ENCODE assay signal across 23 cellular contexts in the genomic region with DNA sequence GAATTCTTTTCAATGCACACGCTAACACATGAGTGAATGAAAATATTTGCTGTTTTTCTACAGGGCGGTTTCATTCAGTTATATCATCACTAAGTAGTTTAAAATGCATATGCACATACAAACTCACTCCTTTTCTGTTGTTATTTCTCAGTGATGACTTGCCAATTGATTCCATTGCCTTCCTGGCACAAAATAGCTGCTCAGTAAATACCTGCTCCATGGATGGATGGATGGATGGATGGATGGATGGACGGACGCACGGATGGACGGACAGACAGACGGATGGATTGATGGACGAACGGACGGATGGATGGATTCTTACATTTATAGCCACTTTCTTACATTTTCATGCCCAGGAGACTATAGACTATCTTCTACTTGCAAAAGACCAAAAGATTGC. TPM values are rescaled to one million over a fixed set of nuclear protein-coding genes. Genes with fewer than 3 reads are reported as not detected.
A peak's percentile ranks its signal among the peaks of the same experiment; 100 is the strongest.
DNase-seq lines count a peak whose midpoint lies in the region; ATAC-seq and TF ChIP-seq lines count a peak whose summit lies in the region.
"Had no signal": no experiment of that assay in that cellular context is flagged by ENCODE, and none has a peak within 500 bp of the region (broad histone marks: within the 10 kb centered on the region; RNA-seq: fewer than 3 reads in every experiment).

No MANE protein-coding gene starts in this region.

- no peaks in the 10 kb centered on the region for H3K27me3 Mint-ChIP-seq in activated CD4-positive, alpha-beta T cell treated with anti-CD3 and anti-CD28 coated beads, Interleukin-2, amount 10 ng/mL, durations not matched to agents 24 days and 14 days
- no peaks in the 10 kb centered on the region for H3K27me3 Mint-ChIP-seq in CD4-positive, alpha-beta T cell
- peaks cover 38% of the 10 kb centered on the region for H3K27me3 Mint-ChIP-seq in chondrocyte (ENCODE audit: low read depth)

- BruUV-seq in PC-3 (replicated peaks; lab: Mats Ljungman, UMichigan), result no TSS peak
- no TSS peak for BruUV-seq in A673 (replicated peaks; lab: Mats Ljungman, UMichigan)

- TF ChIP-seq CTCF in CD4-positive, alpha-beta T cell (IDR thresholded peaks at IDR 0.05), result no peak
- TF ChIP-seq CTCF in PC-3 (conservative IDR thresholded peaks at IDR 0.05; ENCODE audit: low read depth, low read length) (no peak), chondrocyte (IDR thresholded peaks at IDR 0.05) (no peak), A673 (conservative IDR thresholded peaks at IDR 0.05; ENCODE audit: low read depth, low read length) (no peak), esophagus muscularis mucosa (IDR thresholded peaks at IDR 0.05) (no peak)

- H3K27ac Mint-ChIP-seq in activated CD4-positive, alpha-beta T cell treated with anti-CD3 and anti-CD28 coated beads, Interleukin-2, amount 10 ng/mL, durations not matched to agents 24 days and 14 days, result peak overlapping the region; percentile 84
- H3K27ac Mint-ChIP-seq in CD4-positive, alpha-beta T cell, result peak overlapping the region; percentile 72
- no peak overlapping the region for H3K27ac Mint-ChIP-seq in chondrocyte (ENCODE audit: unreplicated experiment)
- H3K27ac Mint-ChIP-seq: GM23338 had no signal

- 0 out of 2 replicates have a peak overlapping the region, but pooled peaks have one; percentile 9 for H2AFZ ChIP-seq in PC-3 (ENCODE audit: low read length)

- H4K20me1 ChIP-seq in PC-3 (ENCODE audit: low read length), result no peaks in the 10 kb centered on the region

- DNase-seq in activated CD4-positive, alpha-beta T cell treated with anti-CD3 and anti-CD28 coated beads, Interleukin-2, amount 10 ng/mL, durations not matched to agents 24 days and 14 days, result no peak
- no peak for DNase-seq in activated CD4-positive, alpha-beta T cell treated with anti-CD3 and anti-CD28 coated beads for 48 hours
- no peak for DNase-seq in CD4-positive, alpha-beta T cell
- no peak for DNase-seq in PC-3
- peak; percentile 12 for DNase-seq in chondrocyte (ENCODE audit: low spot score)
- no peak for DNase-seq in A673 (ENCODE audit: low spot score)
- no peak for DNase-seq in esophagus muscularis mucosa (ENCODE audit: extremely low spot score)
- DNase-seq: BE2C; Caco-2; DMS 273 treated with DMSO at 0.1 percent for 48 hours; DND-41; IMR-90; NCI-H1105; NCI-H146; NCI-H2029; NCI-H226; NCI-H510A treated with DMSO at 0.1 percent for 48 hours; NCI-H774; NK-92 treated with Interleukin-12 subunit alpha and Interleukin-12 subunit beta, amount 100 ng/mL, for 24 hours; SJCRH30 had no signal

- no peaks in the 10 kb centered on the region for H3K27me3 ChIP-seq in CD4-positive, alpha-beta T cell (ENCODE audit: control insufficient read depth, insufficient read depth, low read length)
- H3K27me3 ChIP-seq in PC-3 (ENCODE audit: low read length) (no peaks in the 10 kb centered on the region), A673 (replicated peaks; ENCODE audit: insufficient read depth, low read depth, low read length, poor library complexity) (peaks cover 18% of the 10 kb centered on the region), esophagus muscularis mucosa (peaks cover 0 to 47% (median 0%) of the 10 kb centered on the region in 4 donors)
- H3K27me3 ChIP-seq: SJCRH30 had no signal

- H3K9ac ChIP-seq in PC-3 (ENCODE audit: low read length), result no peak overlapping the region

- H3K4me3 Mint-ChIP-seq in activated CD4-positive, alpha-beta T cell treated with anti-CD3 and anti-CD28 coated beads, Interleukin-2, amount 10 ng/mL, durations not matched to agents 24 days and 14 days, result peak overlapping the region; percentile 59
- H3K4me3 Mint-ChIP-seq in CD4-positive, alpha-beta T cell, result no peak overlapping the region
- H3K4me3 Mint-ChIP-seq in chondrocyte (ENCODE audit: unreplicated experiment), result no peak overlapping the region
- H3K4me3 Mint-ChIP-seq: GM23338 had no signal

- H3F3A ChIP-seq in PC-3 (ENCODE audit: low read length, unreplicated experiment), result no peaks in the 10 kb centered on the region

- peaks cover 65% of the 10 kb centered on the region for H3K4me1 Mint-ChIP-seq in activated CD4-positive, alpha-beta T cell treated with anti-CD3 and anti-CD28 coated beads, Interleukin-2, amount 10 ng/mL, durations not matched to agents 24 days and 14 days
- H3K4me1 Mint-ChIP-seq in CD4-positive, alpha-beta T cell (ENCODE audit: low read depth), result peaks cover 53% of the 10 kb centered on the region
- H3K4me1 Mint-ChIP-seq in chondrocyte (ENCODE audit: low read depth), result peaks cover 4% of the 10 kb centered on the region

- TF ChIP-seq EP300 in esophagus muscularis mucosa (IDR thresholded peaks at IDR 0.05), result no peak

- ATAC-seq in CD4-positive, alpha-beta T cell (ENCODE audit: poor library complexity), result no peak
- no peak for ATAC-seq in PC-3
- ATAC-seq in HG03469 (IDR thresholded peaks at IDR 0.05; ENCODE audit: unreplicated experiment), result no peak
- ATAC-seq: GM23338 had no signal

- H3K4me3 ChIP-seq in PC-3 (ENCODE audit: low read length) (no peak overlapping the region), A673 (ENCODE audit: low read depth, low read length, poor library complexity, severe bottlenecking) (no peak overlapping the region), esophagus muscularis mucosa (no peak overlapping the region)
- H3K4me3 ChIP-seq: GM23338, HAP-1, SJCRH30 had no signal

- no peak for TF ChIP-seq POLR2A in esophagus muscularis mucosa (IDR thresholded peaks at IDR 0.05; ENCODE audit: low read depth)

- H3K36me3 ChIP-seq in PC-3 (ENCODE audit: low read depth, low read length) (no peaks in the 10 kb centered on the region), A673 (ENCODE audit: insufficient read depth, low read length, poor library complexity, severe bottlenecking) (no peaks in the 10 kb centered on the region), esophagus muscularis mucosa (no peaks in the 10 kb centered on the region)
- H3K36me3 ChIP-seq: BE2C, HAP-1, SJCRH30 had no signal

- H3K36me3 Mint-ChIP-seq in activated CD4-positive, alpha-beta T cell treated with anti-CD3 and anti-CD28 coated beads, Interleukin-2, amount 10 ng/mL, durations not matched to agents 24 days and 14 days (ENCODE audit: low read depth), result no peaks in the 10 kb centered on the region
- H3K36me3 Mint-ChIP-seq in CD4-positive, alpha-beta T cell (ENCODE audit: low read depth), result no peaks in the 10 kb centered on the region
- no peaks in the 10 kb centered on the region for H3K36me3 Mint-ChIP-seq in chondrocyte (ENCODE audit: low read depth)

- no peak overlapping the region for H3K27ac ChIP-seq in CD4-positive, alpha-beta T cell (ENCODE audit: low read depth, low read length)
- H3K27ac ChIP-seq in PC-3 (ENCODE audit: low read length) (0 out of 2 replicates have a peak overlapping the region, but pooled peaks have one; percentile 7), A673 (ENCODE audit: low read depth, low read length, poor library complexity, severe bottlenecking) (no peak overlapping the region), esophagus muscularis mucosa (replicated peaks in 1 of 4) (no peak overlapping the region)
- H3K27ac ChIP-seq: SJCRH30 had no signal

- POLR2A ChIA-PET in CD4-positive, alpha-beta T cell (lab: Charles Lee), result interaction anchor here (1.3 to 1.4 kb wide), 2 partner anchors 10 to 229 kb away, joined by 3 to 4 read pairs; a partner anchor contains a TSS
- POLR2A ChIA-PET in PC-3 (lab: Charles Lee; ENCODE audit: unreplicated experiment), result no interaction called here
- POLR2A ChIA-PET in A673 (lab: Charles Lee; ENCODE audit: low non-redundant PET), result no interaction called here

- CTCF ChIA-PET in CD4-positive, alpha-beta T cell (lab: Charles Lee), result interaction anchor here (1.9 kb wide), 1 partner anchor 119 kb away, joined by 4 read pairs; no protein-coding TSS in a partner anchor
- CTCF ChIA-PET in PC-3 (lab: Charles Lee) (interaction anchor here (0.6 kb wide), 1 partner anchor 14 kb away, joined by 4 read pairs; no protein-coding TSS in a partner anchor), A673 (lab: Charles Lee) (no interaction called here)

- H3K79me2 ChIP-seq in PC-3 (ENCODE audit: low read length), result no peaks in the 10 kb centered on the region

- H3K9me2 ChIP-seq in PC-3 (replicated peaks; ENCODE audit: low read length), result no peaks in the 10 kb centered on the region

- peak overlapping the region; percentile 53; the same call in 1 of the 2 replicates for H3K4me2 ChIP-seq in PC-3 (ENCODE audit: low read length)
- H3K4me2 ChIP-seq: GM23338 had no signal

- H3K9me3 ChIP-seq in CD4-positive, alpha-beta T cell (ENCODE audit: control insufficient read depth, low read length), result no peaks in the 10 kb centered on the region
- no peaks in the 10 kb centered on the region for H3K9me3 ChIP-seq in PC-3 (ENCODE audit: low read length)
- H3K9me3 ChIP-seq in A673 (ENCODE audit: low read depth, low read length, poor library complexity, severe bottlenecking), result no peaks in the 10 kb centered on the region
- H3K9me3 ChIP-seq in esophagus muscularis mucosa, result no peaks in the 10 kb centered on the region
- H3K9me3 ChIP-seq: BE2C, Caco-2, HAP-1, SJCRH30 had no signal

- peaks cover 3% of the 10 kb centered on the region for H3K9me3 Mint-ChIP-seq in activated CD4-positive, alpha-beta T cell treated with anti-CD3 and anti-CD28 coated beads, Interleukin-2, amount 10 ng/mL, durations not matched to agents 24 days and 14 days
- H3K9me3 Mint-ChIP-seq in CD4-positive, alpha-beta T cell, result no peaks in the 10 kb centered on the region
- no peaks in the 10 kb centered on the region for H3K9me3 Mint-ChIP-seq in chondrocyte (ENCODE audit: low read depth)
- H3K9me3 Mint-ChIP-seq: GM23338 had no signal

- H3K4me1 ChIP-seq in PC-3 (ENCODE audit: insufficient read depth, low read length) (peaks cover 24% of the 10 kb centered on the region), A673 (ENCODE audit: insufficient read depth, low read length, poor library complexity, severe bottlenecking) (no peaks in the 10 kb centered on the region), esophagus muscularis mucosa (no peaks in the 10 kb centered on the region)
- H3K4me1 ChIP-seq: BE2C, HAP-1 had no signal

- intact Hi-C loops in activated CD4-positive, alpha-beta T cell treated with anti-CD3 and anti-CD28 coated beads, Interleukin-2, amount 10 ng/mL, durations not matched to agents 24 days and 14 days (cut with micrococcal nuclease), result loop anchor here (10.0 kb wide), 1 partner anchor 251 kb away; no protein-coding TSS in a partner anchor
- intact Hi-C loops in CD4-positive, alpha-beta T cell (cut with DNase I, micrococcal nuclease), result loop anchor here in 1 of 2 experiments (10.0 kb wide), 1 partner anchor 231 kb away; a partner anchor contains a TSS
- intact Hi-C loops in PC-3 (cut with micrococcal nuclease) (no loop called here), A673 (cut with micrococcal nuclease; ENCODE audit: unreplicated experiment) (no loop called here), esophagus muscularis mucosa (cut with DNase I) (no loop called here)

- WGBS in esophagus muscularis mucosa, result 86% methylated on average over 10 of the region's 10 CpGs

RNA-seq across cellular contexts. Expression of a gene that starts 23.7 kb away (rescaled TPM):
- total RNA-seq in activated CD4-positive, alpha-beta T cell treated with anti-CD3 and anti-CD28 coated beads, Interleukin-2, amount 10 ng/mL, durations not matched to agents 24 days and 14 days, result 54.5 and 55.8 TPM in 2 replicates
- total RNA-seq in CD4-positive, alpha-beta T cell, result 1 to 10 TPM; 4.9 to 5.6 TPM
- total RNA-seq in PC-3 (2014; rRNA removed) (10.0 and 10.9 TPM in 2 replicates), chondrocyte (7.6 to 13.4 TPM (median 8.2 TPM) in 3 replicates), A673 (2021) (8.9 and 12.0 TPM in 2 replicates), esophagus muscularis mucosa (1 to 10 TPM in 3 of 4 donors, under 1 TPM in 1; 0.42 to 4.0 (median 2.4) TPM)
